In the genomic region with DNA sequence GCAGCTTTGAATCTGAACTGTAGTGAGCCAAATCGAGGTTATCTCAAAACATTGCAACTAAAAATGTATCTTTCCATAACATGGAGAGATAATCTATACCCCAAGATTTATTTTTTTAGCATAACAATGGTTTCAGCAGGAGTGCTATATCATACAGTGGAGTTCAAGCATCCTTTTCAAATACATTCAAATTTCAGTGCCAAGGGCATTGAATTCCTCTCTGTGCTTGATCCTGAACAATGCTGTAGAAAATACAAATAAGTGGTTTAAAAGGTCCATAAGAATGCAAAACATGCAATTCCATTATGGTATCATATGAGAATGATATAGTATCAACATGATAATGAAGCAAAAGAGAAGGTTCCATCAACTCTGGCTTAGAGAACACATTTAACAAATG, we compare ENCODE assay signal across 10 cellular contexts.
"Had no signal": no experiment of that assay in that cellular context is flagged by ENCODE, and none has a peak within 500 bp of the region (broad histone marks: within the 10 kb centered on the region; RNA-seq: fewer than 3 reads in every experiment).

No MANE protein-coding gene starts in this region.

- H3K9me3 Mint-ChIP-seq: GM23338, H9, HFFc6 had no signal

- DNase-seq: GM23248, GOT3, H7, H9, HCEC 1CT, HFFc6 had no signal

- H3K4me3 ChIP-seq: GM23248, GM23338 had no signal

- H3K27ac Mint-ChIP-seq: GM23338, HFFc6 had no signal

- H3K27ac ChIP-seq: GM23248 had no signal

- ATAC-seq: GM23338, HCT116 had no signal

- H3K4me3 Mint-ChIP-seq: GM23338, H9, HFFc6 had no signal

- FAIRE-seq: H1, H54 had no signal
